30 cellular contexts compared by ENCODE assay signal in the genomic region with DNA sequence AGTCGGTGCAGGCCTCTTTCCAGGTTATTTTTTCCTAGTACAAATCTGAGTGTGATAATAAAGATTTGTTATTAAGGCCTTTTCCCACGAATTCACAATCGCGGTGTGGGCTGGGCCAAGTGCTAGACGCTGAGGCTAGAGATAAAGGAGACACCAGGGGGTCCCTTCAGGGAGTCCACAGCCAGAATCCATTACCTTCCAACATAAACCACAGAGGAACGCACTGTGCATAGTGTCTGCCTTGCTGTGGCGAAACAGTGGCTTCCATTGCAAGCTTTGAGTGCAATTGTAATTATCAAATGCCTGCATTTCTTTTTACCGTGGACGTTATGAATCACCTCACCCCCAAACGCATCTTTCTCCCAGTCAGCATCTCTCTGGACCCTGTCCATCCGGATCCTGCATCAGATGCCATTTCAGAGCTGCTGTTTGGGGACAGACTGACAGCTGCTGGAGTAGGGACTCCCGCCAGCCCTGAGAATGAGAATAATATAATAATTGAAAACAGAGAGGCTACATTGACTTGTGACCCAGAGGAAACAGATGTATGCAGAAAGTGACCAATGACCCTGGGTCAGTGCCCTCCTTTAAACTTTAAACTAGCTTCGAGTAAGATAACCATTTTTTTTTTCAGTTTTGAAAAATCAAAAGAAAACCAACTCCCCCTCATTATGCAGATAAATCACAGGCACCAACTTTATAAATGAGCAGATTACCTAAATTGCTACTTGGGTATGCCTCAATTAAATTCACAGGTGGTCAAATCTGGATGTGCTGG.
DNase-seq lines count a peak whose midpoint lies in the region; ATAC-seq and TF ChIP-seq lines count a peak whose summit lies in the region.
"Had no signal": no experiment of that assay in that cellular context is flagged by ENCODE, and none has a peak within 500 bp of the region (broad histone marks: within the 10 kb centered on the region; RNA-seq: fewer than 3 reads in every experiment).

No MANE protein-coding gene starts in this region.

- H3K9me3 Mint-ChIP-seq in brain = peaks cover 0 to 6% (median 2%) of the 10 kb centered on the region in 5 experiments
- no peaks in the 10 kb centered on the region for H3K9me3 Mint-ChIP-seq in natural killer cell treated with Interleukin-12 subunit alpha and Interleukin-12 subunit beta and Interleukin-15 and Interleukin-18, amount 100 ng/mL, for 72 hours
- H3K9me3 Mint-ChIP-seq in activated CD4-positive, alpha-beta T cell treated with anti-CD3 and anti-CD28 coated beads, Interleukin-2, amount 10 ng/mL, durations not matched to agents 24 days and 14 days = no peaks in the 10 kb centered on the region
- H3K9me3 Mint-ChIP-seq: activated naive CD8-positive, alpha-beta T cell treated with anti-CD3 and anti-CD28 coated beads for 36 hours; activated T-cell treated with anti-CD3 and anti-CD28 coated beads, Interleukin-2, amount 50 U/mL, for 24 hours; stimulated activated effector memory CD8-positive, alpha-beta T cell treated with anti-CD3 and anti-CD28 coated beads, Interleukin-12 subunit alpha, Interleukin-12 subunit beta, amount 100 ng/mL, for 72 hours had no signal

- H3K79me2 ChIP-seq in ACC112 (ENCODE audit: control insufficient read depth, insufficient read depth, low read length, unreplicated experiment) = no peaks in the 10 kb centered on the region

- peaks cover 4% of the 10 kb centered on the region for H3K27me3 Mint-ChIP-seq in brain
- peaks cover 0 to 1% of the 10 kb centered on the region in 2 donors for H3K27me3 Mint-ChIP-seq in natural killer cell treated with Interleukin-12 subunit alpha and Interleukin-12 subunit beta and Interleukin-15 and Interleukin-18, amount 100 ng/mL, for 72 hours
- H3K27me3 Mint-ChIP-seq in activated CD4-positive, alpha-beta T cell treated with anti-CD3 and anti-CD28 coated beads, Interleukin-2, amount 10 ng/mL, durations not matched to agents 24 days and 14 days = no peaks in the 10 kb centered on the region
- H3K27me3 Mint-ChIP-seq: activated CD4-positive, alpha-beta T cell treated with anti-CD3 and anti-CD28 coated beads, Interleukin-2, amount 10 ng/mL, durations not matched to agents 7 days and 5 days; activated naive CD8-positive, alpha-beta T cell treated with anti-CD3 and anti-CD28 coated beads for 36 hours; activated T-cell treated with anti-CD3 and anti-CD28 coated beads, Interleukin-2, amount 50 U/mL, for 24 hours; memory B cell had no signal

- no peaks in the 10 kb centered on the region for H3K36me3 Mint-ChIP-seq in brain
- no peaks in the 10 kb centered on the region for H3K36me3 Mint-ChIP-seq in natural killer cell treated with Interleukin-12 subunit alpha and Interleukin-12 subunit beta and Interleukin-15 and Interleukin-18, amount 100 ng/mL, for 72 hours
- H3K36me3 Mint-ChIP-seq in activated CD4-positive, alpha-beta T cell treated with anti-CD3 and anti-CD28 coated beads, Interleukin-2, amount 10 ng/mL, durations not matched to agents 24 days and 14 days (ENCODE audit: low read depth) = no peaks in the 10 kb centered on the region
- H3K36me3 Mint-ChIP-seq: activated naive CD8-positive, alpha-beta T cell treated with anti-CD3 and anti-CD28 coated beads for 36 hours; memory B cell; stimulated activated effector memory CD8-positive, alpha-beta T cell treated with anti-CD3 and anti-CD28 coated beads, Interleukin-12 subunit alpha, Interleukin-12 subunit beta, amount 100 ng/mL, for 72 hours had no signal

- TF ChIP-seq CTCF in brain (conservative IDR thresholded peaks at IDR 0.05) = no peak
- TF ChIP-seq CTCF in liver (IDR thresholded peaks at IDR 0.05; ENCODE audit: low read depth, low read length, missing input control) = no peak

- no peaks in the 10 kb centered on the region for H3K4me1 ChIP-seq in ACC112 (ENCODE audit: control insufficient read depth, insufficient read depth, low read length, unreplicated experiment)
- H3K4me1 ChIP-seq in liver (ENCODE audit: control insufficient read depth in 4 of 4, insufficient read depth in 4 of 4, low read length in 3 of 4) = peaks cover 0 to 5% (median 0%) of the 10 kb centered on the region in 4 donors
- H3K4me1 ChIP-seq: Peyer's patch, prostate gland had no signal

- H3K27me3 ChIP-seq in ACC112 (ENCODE audit: insufficient read depth, low read length) (no peaks in the 10 kb centered on the region), liver (ENCODE audit: control insufficient read depth in 4 of 4, insufficient read depth in 4 of 4, low read length in 3 of 4) (no peaks in the 10 kb centered on the region)
- H3K27me3 ChIP-seq: BLaER1 treated with 17β-estradiol and CSF1 and Interleukin-3, amounts not matched to agents 10 nM and 100 nM; gastrocnemius medialis; neutrophil; Peyer's patch had no signal

- no peaks in the 10 kb centered on the region for H3K36me3 ChIP-seq in ACC112 (ENCODE audit: insufficient read depth, low read length)
- H3K36me3 ChIP-seq in liver (ENCODE audit: control insufficient read depth in 4 of 4, insufficient read depth in 3 of 4, low read depth in 1 of 4, low read length in 3 of 4) = no peaks in the 10 kb centered on the region
- H3K36me3 ChIP-seq: BLaER1 treated with 17β-estradiol and CSF1 and Interleukin-3, amounts not matched to agents 10 nM and 100 nM; gastrocnemius medialis; neutrophil; Peyer's patch; prostate gland had no signal

- peak overlapping the region; percentile 50 for H2AFZ ChIP-seq in ACC112 (ENCODE audit: low read length, unreplicated experiment)

- H3K9ac ChIP-seq in liver (ENCODE audit: low read depth in 1 of 2, low read length in 2 of 2) = no peak overlapping the region
- H3K9ac ChIP-seq: BLaER1 treated with 17β-estradiol and CSF1 and Interleukin-3, amounts not matched to agents 10 nM and 100 nM had no signal

- WGBS in liver = 56% methylated on average over 13 of the region's 13 CpGs

- ATAC-seq in natural killer cell treated with Interleukin-12 subunit alpha and Interleukin-12 subunit beta and Interleukin-15 and Interleukin-18, amount 100 ng/mL, for 72 hours = no peak
- ATAC-seq: gastrocnemius medialis; GM12878; left colon; stimulated activated effector memory CD8-positive, alpha-beta T cell treated with anti-CD3 and anti-CD28 coated beads, Interleukin-12 subunit alpha, Interleukin-12 subunit beta, amount 100 ng/mL, for 72 hours had no signal

- DNase-seq in NCI-H146 (lab: John Stamatoyannopoulos, UW) (peak; percentile 69), NCI-H1436 treated with DMSO at 0.1 percent for 48 hours (lab: John Stamatoyannopoulos, UW) (no peak)
- no peak for DNase-seq in natural killer cell treated with Interleukin-12 subunit alpha and Interleukin-12 subunit beta and Interleukin-15 and Interleukin-18, amount 100 ng/mL, for 72 hours (ENCODE audit: low spot score)
- no peak for DNase-seq in activated CD4-positive, alpha-beta T cell treated with anti-CD3 and anti-CD28 coated beads, Interleukin-2, amount 10 ng/mL, durations not matched to agents 24 days and 14 days
- DNase-seq in stimulated activated CD4-positive, alpha-beta T cell treated with anti-CD3 and anti-CD28 coated beads, Interleukin-4, amount 100 ng/mL, for 4 hours = no peak
- DNase-seq: activated CD4-positive, alpha-beta T cell treated with anti-CD3 and anti-CD28 coated beads, Interleukin-2, amount 10 ng/mL, durations not matched to agents 7 days and 5 days; activated effector memory CD4-positive, alpha-beta T cell treated with anti-CD3 and anti-CD28 coated beads, Interleukin-2, amount 50 U/mL, for 16 hours; activated naive CD8-positive, alpha-beta T cell treated with anti-CD3 and anti-CD28 coated beads for 36 hours; activated T-cell treated with anti-CD3 and anti-CD28 coated beads, Interleukin-2, amount 50 U/mL, for 24 hours; anterior cingulate cortex; dermis blood vessel endothelial cell; gastrocnemius medialis; H7; hippocampal formation; Karpas-422; left colon; NCI-H1436; NCI-H748 treated with DMSO at 0.1 percent for 48 hours; Peyer's patch; stimulated activated CD4-positive, alpha-beta T cell treated with anti-CD3 and anti-CD28 coated beads, Interleukin-15, amount 100 ng/mL, for 24 hours; trophoblast cell had no signal

- peaks cover 19% of the 10 kb centered on the region for H3K4me1 Mint-ChIP-seq in brain
- H3K4me1 Mint-ChIP-seq in natural killer cell treated with Interleukin-12 subunit alpha and Interleukin-12 subunit beta and Interleukin-15 and Interleukin-18, amount 100 ng/mL, for 72 hours (ENCODE audit: low read depth in 2 of 2) = peaks cover 18 to 19% of the 10 kb centered on the region in 2 donors
- H3K4me1 Mint-ChIP-seq in activated CD4-positive, alpha-beta T cell treated with anti-CD3 and anti-CD28 coated beads, Interleukin-2, amount 10 ng/mL, durations not matched to agents 24 days and 14 days = no peaks in the 10 kb centered on the region
- H3K4me1 Mint-ChIP-seq: activated CD4-positive, alpha-beta T cell treated with anti-CD3 and anti-CD28 coated beads, Interleukin-2, amount 10 ng/mL, durations not matched to agents 7 days and 5 days; activated naive CD8-positive, alpha-beta T cell treated with anti-CD3 and anti-CD28 coated beads for 36 hours; memory B cell; stimulated activated effector memory CD8-positive, alpha-beta T cell treated with anti-CD3 and anti-CD28 coated beads, Interleukin-12 subunit alpha, Interleukin-12 subunit beta, amount 100 ng/mL, for 72 hours had no signal

- H3K4me3 Mint-ChIP-seq in brain = peak overlapping the region in 1 of 5 experiments; percentile 4
- H3K4me3 Mint-ChIP-seq in natural killer cell treated with Interleukin-12 subunit alpha and Interleukin-12 subunit beta and Interleukin-15 and Interleukin-18, amount 100 ng/mL, for 72 hours = no peak overlapping the region
- H3K4me3 Mint-ChIP-seq in activated CD4-positive, alpha-beta T cell treated with anti-CD3 and anti-CD28 coated beads, Interleukin-2, amount 10 ng/mL, durations not matched to agents 24 days and 14 days = no peak overlapping the region
- H3K4me3 Mint-ChIP-seq: activated CD4-positive, alpha-beta T cell treated with anti-CD3 and anti-CD28 coated beads, Interleukin-2, amount 10 ng/mL, durations not matched to agents 7 days and 5 days; activated naive CD8-positive, alpha-beta T cell treated with anti-CD3 and anti-CD28 coated beads for 36 hours; activated T-cell treated with anti-CD3 and anti-CD28 coated beads, Interleukin-2, amount 50 U/mL, for 24 hours; memory B cell; stimulated activated effector memory CD8-positive, alpha-beta T cell treated with anti-CD3 and anti-CD28 coated beads, Interleukin-12 subunit alpha, Interleukin-12 subunit beta, amount 100 ng/mL, for 72 hours had no signal

- H3K9me3 ChIP-seq in liver (ENCODE audit: control insufficient read depth in 4 of 4, low read length in 3 of 4) = no peaks in the 10 kb centered on the region
- H3K9me3 ChIP-seq: gastrocnemius medialis, neutrophil, Peyer's patch, prostate gland had no signal

- no peak for TF ChIP-seq RAD21 in liver (IDR thresholded peaks at IDR 0.05)

- H3K27ac Mint-ChIP-seq in brain = peak overlapping the region in 4 of 5 experiments; percentile 33 to 83 (median 54)
- H3K27ac Mint-ChIP-seq in natural killer cell treated with Interleukin-12 subunit alpha and Interleukin-12 subunit beta and Interleukin-15 and Interleukin-18, amount 100 ng/mL, for 72 hours = no peak overlapping the region
- no peak overlapping the region for H3K27ac Mint-ChIP-seq in activated CD4-positive, alpha-beta T cell treated with anti-CD3 and anti-CD28 coated beads, Interleukin-2, amount 10 ng/mL, durations not matched to agents 24 days and 14 days
- H3K27ac Mint-ChIP-seq: activated CD4-positive, alpha-beta T cell treated with anti-CD3 and anti-CD28 coated beads, Interleukin-2, amount 10 ng/mL, durations not matched to agents 7 days and 5 days; activated naive CD8-positive, alpha-beta T cell treated with anti-CD3 and anti-CD28 coated beads for 36 hours; activated T-cell treated with anti-CD3 and anti-CD28 coated beads, Interleukin-2, amount 50 U/mL, for 24 hours; memory B cell; stimulated activated effector memory CD8-positive, alpha-beta T cell treated with anti-CD3 and anti-CD28 coated beads, Interleukin-12 subunit alpha, Interleukin-12 subunit beta, amount 100 ng/mL, for 72 hours had no signal

- intact Hi-C loops in activated CD4-positive, alpha-beta T cell treated with anti-CD3 and anti-CD28 coated beads, Interleukin-2, amount 10 ng/mL, durations not matched to agents 24 days and 14 days (cut with micrococcal nuclease) = no loop called here

- H3K27ac ChIP-seq in ACC112 (ENCODE audit: low read depth, low read length) (no peak overlapping the region), liver (ENCODE audit: low read depth in 1 of 2, low read length in 2 of 2) (no peak overlapping the region)
- H3K27ac ChIP-seq: BLaER1 treated with 17β-estradiol and CSF1 and Interleukin-3, amounts not matched to agents 10 nM and 100 nM; gastrocnemius medialis; neutrophil; Peyer's patch; prostate gland had no signal

- H3K4me3 ChIP-seq in ACC112 (ENCODE audit: low read depth, low read length) = no peak overlapping the region
- H3K4me3 ChIP-seq in liver (ENCODE audit: low read depth in 1 of 3, low read length in 3 of 3) = no peak overlapping the region
- H3K4me3 ChIP-seq: BLaER1 treated with 17β-estradiol and CSF1 and Interleukin-3, amounts not matched to agents 10 nM and 100 nM; gastrocnemius medialis; GM12878; Peyer's patch; prostate gland had no signal

Comparison
In these comparisons a context has a peak if more than half of its experiments do, and no peak if none do; other contexts are left out.
1. H3K27ac Mint-ChIP-seq: peak in brain (4 of 5); none in natural killer cell treated with Interleukin-12 subunit alpha and Interleukin-12 subunit beta and Interleukin-15 and Interleukin-18, amount 100 ng/mL, for 72 hours (0 of 2) and activated CD4-positive, alpha-beta T cell treated with anti-CD3 and anti-CD28 coated beads, Interleukin-2, amount 10 ng/mL, durations not matched to agents 24 days and 14 days (single experiment).